In the genomic region with DNA sequence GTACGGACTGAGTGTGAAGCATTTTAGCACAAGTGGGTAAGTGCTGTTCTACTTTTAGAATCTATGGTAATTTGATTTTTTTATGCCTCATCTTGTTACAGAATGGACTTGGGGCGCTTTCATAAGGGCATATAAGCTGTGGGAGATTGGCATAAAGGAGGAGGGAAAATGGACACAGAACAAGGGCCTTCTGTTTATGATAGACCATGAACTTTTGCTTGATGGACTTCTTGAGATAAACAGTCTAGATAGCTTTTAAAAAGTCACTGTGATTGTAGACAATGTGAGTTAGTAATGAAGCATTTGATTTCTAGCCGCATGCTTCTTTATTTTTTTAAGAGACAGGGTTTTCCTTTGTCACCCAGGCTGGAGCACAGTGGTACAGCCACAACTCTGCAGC, we compare ENCODE assay signal across 1 cellular context.
TF ChIP-seq lines count a peak whose summit lies in the region.

No MANE protein-coding gene starts in this region.

TF ChIP-seq in HepG2, 621 proteins besides CTCF, POLR2A, EP300 and RAD21:
- TF ChIP-seq MNT (IDR thresholded peaks at IDR 0.05) (no peak), ATRX (CRISPR knock-in tag; IDR thresholded peaks at IDR 0.05; ENCODE audit: borderline replicate concordance) (no peak), ZNF207 (IDR thresholded peaks at IDR 0.05; ENCODE audit: borderline replicate concordance) (no peak), ARID2 (CRISPR knock-in tag; IDR thresholded peaks at IDR 0.05; ENCODE audit: borderline replicate concordance) (no peak), ZHX2 (IDR thresholded peaks at IDR 0.05; ENCODE audit: low read depth) (no peak), ZHX2 (CRISPR knock-in tag; IDR thresholded peaks at IDR 0.05; ENCODE audit: borderline replicate concordance) (no peak)
TF ChIP-seq in HepG2: peak in this region for 0.
